Comparison of ENCODE assay signal across 20 cellular contexts in genomic region chr18:2910751-2911425, GRCh38.
DNase-seq lines count a peak whose midpoint lies in the region; ATAC-seq and TF ChIP-seq lines count a peak whose summit lies in the region.
"Had no signal": no experiment of that assay in that cellular context is flagged by ENCODE, and none has a peak within 500 bp of the region (broad histone marks: within the 10 kb centered on the region; RNA-seq: fewer than 3 reads in every experiment).

No MANE protein-coding gene starts in this region.

- DNase-seq in activated naive CD8-positive, alpha-beta T cell treated with anti-CD3 and anti-CD28 coated beads, Interleukin-2, amount 50 U/mL, for 24 hours = no peak
- DNase-seq in T-cell = no peak
- no peak for DNase-seq in endothelial cell (ENCODE audit: low spot score)
- DNase-seq in type B pancreatic cell (ENCODE audit: extremely low spot score, unreplicated experiment) = peak; percentile 48
- no peak for DNase-seq in D341Med (ENCODE audit: low spot score)
- DNase-seq: activated CD4-positive, alpha-beta T cell treated with anti-CD3 and anti-CD28 coated beads for 48 hours; effector memory CD4-positive, alpha-beta T cell; left colon; NCI-H1417 treated with DMSO at 0.1 percent for 48 hours; NCI-H2081 treated with DMSO at 0.1 percent for 48 hours; NCI-H446; NCI-H82; nucleus accumbens; stimulated activated CD4-positive, alpha-beta T cell treated with anti-CD3 and anti-CD28 coated beads, Interleukin-2, amount 100 ng/mL, for 24 hours; testis had no signal

- H3K9me3 Mint-ChIP-seq in activated naive CD8-positive, alpha-beta T cell (ENCODE audit: low read depth) = no peaks in the 10 kb centered on the region
- no peaks in the 10 kb centered on the region for H3K9me3 Mint-ChIP-seq in activated naive CD8-positive, alpha-beta T cell treated with anti-CD3 and anti-CD28 coated beads, Interleukin-2, amount 50 U/mL, for 24 hours
- H3K9me3 Mint-ChIP-seq in T-cell (no peaks in the 10 kb centered on the region), endothelial cell (ENCODE audit: unreplicated experiment) (no peaks in the 10 kb centered on the region), type B pancreatic cell (no peaks in the 10 kb centered on the region)
- H3K9me3 Mint-ChIP-seq: CD14-positive monocyte; memory B cell; T-helper 2 cell treated with Interferon-gamma antibody and Interleukin-4, amounts not matched to agents 5 μg/mL and 100 μg/mL, for 36 hours had no signal

- H3K27ac Mint-ChIP-seq in activated naive CD8-positive, alpha-beta T cell = peak overlapping the region; percentile 46
- no peak overlapping the region for H3K27ac Mint-ChIP-seq in activated naive CD8-positive, alpha-beta T cell treated with anti-CD3 and anti-CD28 coated beads, Interleukin-2, amount 50 U/mL, for 24 hours
- H3K27ac Mint-ChIP-seq in T-cell (peak overlapping the region; percentile 65 to 78), endothelial cell (ENCODE audit: unreplicated experiment) (peak overlapping the region; percentile 18), type B pancreatic cell (no peak overlapping the region)
- H3K27ac Mint-ChIP-seq: memory B cell; T-helper 2 cell treated with Interferon-gamma antibody and Interleukin-4, amounts not matched to agents 5 μg/mL and 100 μg/mL, for 36 hours had no signal

- CTCF ChIA-PET in T-cell (lab: Charles Lee) = no interaction called here

- POLR2A ChIA-PET in T-cell (lab: Charles Lee) = no interaction called here

- no peak overlapping the region for H3K4me3 Mint-ChIP-seq in activated naive CD8-positive, alpha-beta T cell
- H3K4me3 Mint-ChIP-seq in activated naive CD8-positive, alpha-beta T cell treated with anti-CD3 and anti-CD28 coated beads, Interleukin-2, amount 50 U/mL, for 24 hours = no peak overlapping the region
- H3K4me3 Mint-ChIP-seq in T-cell (no peak overlapping the region), endothelial cell (ENCODE audit: unreplicated experiment) (peak overlapping the region; percentile 71), type B pancreatic cell (no peak overlapping the region)
- H3K4me3 Mint-ChIP-seq: CD14-positive monocyte; memory B cell; T-helper 2 cell treated with Interferon-gamma antibody and Interleukin-4, amounts not matched to agents 5 μg/mL and 100 μg/mL, for 36 hours had no signal

- peaks cover 13% of the 10 kb centered on the region for H3K4me1 Mint-ChIP-seq in activated naive CD8-positive, alpha-beta T cell (ENCODE audit: low read depth)
- H3K4me1 Mint-ChIP-seq in activated naive CD8-positive, alpha-beta T cell treated with anti-CD3 and anti-CD28 coated beads, Interleukin-2, amount 50 U/mL, for 24 hours = peaks cover 15% of the 10 kb centered on the region
- H3K4me1 Mint-ChIP-seq in T-cell = peaks cover 15 to 16% (median 15%) of the 10 kb centered on the region in 3 donors
- H3K4me1 Mint-ChIP-seq in endothelial cell (ENCODE audit: unreplicated experiment) = peaks cover 6% of the 10 kb centered on the region
- H3K4me1 Mint-ChIP-seq in type B pancreatic cell (ENCODE audit: unreplicated experiment) = peaks cover 7% of the 10 kb centered on the region

- no peaks in the 10 kb centered on the region for H3K27me3 Mint-ChIP-seq in activated naive CD8-positive, alpha-beta T cell
- no peaks in the 10 kb centered on the region for H3K27me3 Mint-ChIP-seq in activated naive CD8-positive, alpha-beta T cell treated with anti-CD3 and anti-CD28 coated beads, Interleukin-2, amount 50 U/mL, for 24 hours
- H3K27me3 Mint-ChIP-seq in T-cell = no peaks in the 10 kb centered on the region
- peaks cover 29% of the 10 kb centered on the region for H3K27me3 Mint-ChIP-seq in endothelial cell (ENCODE audit: unreplicated experiment)
- peaks cover 18% of the 10 kb centered on the region for H3K27me3 Mint-ChIP-seq in type B pancreatic cell
- H3K27me3 Mint-ChIP-seq: memory B cell had no signal

- no peak for ATAC-seq in activated naive CD8-positive, alpha-beta T cell treated with anti-CD3 and anti-CD28 coated beads, Interleukin-2, amount 50 U/mL, for 24 hours
- ATAC-seq in T-cell (replicated peaks in 1 of 4) = no peak
- no peak for ATAC-seq in HG03196 (IDR thresholded peaks at IDR 0.05; ENCODE audit: unreplicated experiment)
- ATAC-seq: left colon had no signal

- TF ChIP-seq CTCF in endothelial cell (IDR thresholded peaks at IDR 0.05; ENCODE audit: unreplicated experiment) = no peak
- TF ChIP-seq CTCF in type B pancreatic cell (conservative IDR thresholded peaks at IDR 0.05) = no peak

- H3K36me3 Mint-ChIP-seq in activated naive CD8-positive, alpha-beta T cell = peaks cover 2% of the 10 kb centered on the region
- H3K36me3 Mint-ChIP-seq in activated naive CD8-positive, alpha-beta T cell treated with anti-CD3 and anti-CD28 coated beads, Interleukin-2, amount 50 U/mL, for 24 hours (ENCODE audit: low read depth) = peaks cover 30% of the 10 kb centered on the region
- H3K36me3 Mint-ChIP-seq in T-cell (peaks cover 7% of the 10 kb centered on the region), endothelial cell (ENCODE audit: low read depth, unreplicated experiment) (peaks cover 30% of the 10 kb centered on the region), type B pancreatic cell (peaks cover 6% of the 10 kb centered on the region)

Comparison
In these comparisons a context has a peak if more than half of its experiments do, and no peak if none do; other contexts are left out.
1. H3K27ac Mint-ChIP-seq: peak in activated naive CD8-positive, alpha-beta T cell (single experiment), T-cell (2 of 2) and endothelial cell (single experiment); none in activated naive CD8-positive, alpha-beta T cell treated with anti-CD3 and anti-CD28 coated beads, Interleukin-2, amount 50 U/mL, for 24 hours (single experiment) and type B pancreatic cell (single experiment).